ENCODE assay signal across 3 cellular contexts in genomic region chr6:144277605-144278227, GRCh38.
A peak's percentile ranks its signal among the peaks of the same experiment; 100 is the strongest.
TF ChIP-seq lines count a peak whose summit lies in the region.

No MANE protein-coding gene starts in this region.

TF ChIP-seq in liver, 16 proteins besides CTCF, POLR2A, EP300 and RAD21:
- TF ChIP-seq JUND (IDR thresholded peaks at IDR 0.05) (no peak), GABPA (IDR thresholded peaks at IDR 0.05 in 1 of 2, conservative IDR thresholded peaks at IDR 0.05 in 1 of 2) (no peak), YY1 (IDR thresholded peaks at IDR 0.05) (peak; percentile 50), ZBTB33 (IDR thresholded peaks at IDR 0.05) (no peak), NR2F2 (IDR thresholded peaks at IDR 0.05) (no peak), SP1 (IDR thresholded peaks at IDR 0.05) (no peak), RXRA (IDR thresholded peaks at IDR 0.05) (peak in 1 of 2 donors; percentile 27), HNF4A (conservative IDR thresholded peaks at IDR 0.05) (peak in 1 of 2 donors; percentile 36), FOXA1 (IDR thresholded peaks at IDR 0.05) (no peak)

TF ChIP-seq in HepG2, 621 proteins besides CTCF, POLR2A, EP300 and RAD21:
- TF ChIP-seq ZNF547 (CRISPR knock-in tag; IDR thresholded peaks at IDR 0.05) (no peak), ZNF546 (CRISPR knock-in tag; conservative IDR thresholded peaks at IDR 0.05) (no peak), HES4 (CRISPR knock-in tag; IDR thresholded peaks at IDR 0.05; ENCODE audit: borderline replicate concordance) (no peak)

TF ChIP-seq in HEK293T, 16 proteins besides CTCF, POLR2A, EP300 and RAD21:
- TF ChIP-seq ZNF384 (IDR thresholded peaks at IDR 0.05) (no peak), L3MBTL2 (conservative IDR thresholded peaks at IDR 0.05) (no peak), FOXA1 (IDR thresholded peaks at IDR 0.05) (no peak), ARNT (IDR thresholded peaks at IDR 0.05) (no peak), HDGF (IDR thresholded peaks at IDR 0.05; ENCODE audit: borderline replicate concordance) (no peak), LEF1 (IDR thresholded peaks at IDR 0.05; ENCODE audit: borderline replicate concordance) (no peak), TARDBP (IDR thresholded peaks at IDR 0.05) (no peak), FOXK2 (IDR thresholded peaks at IDR 0.05) (no peak), SP1 (IDR thresholded peaks at IDR 0.05) (no peak), BHLHE40 (IDR thresholded peaks at IDR 0.05; ENCODE audit: borderline replicate concordance) (no peak), NFRKB (IDR thresholded peaks at IDR 0.05) (no peak), FOXM1 (IDR thresholded peaks at IDR 0.05; ENCODE audit: borderline replicate concordance) (no peak), ELF4 (IDR thresholded peaks at IDR 0.05) (no peak), CTBP1 (IDR thresholded peaks at IDR 0.05; ENCODE audit: borderline replicate concordance) (no peak), SUZ12 (IDR thresholded peaks at IDR 0.05) (no peak), PKNOX1 (IDR thresholded peaks at IDR 0.05) (no peak)
